ENCODE assay signal across 1 cellular context in genomic region chr1:15604400-15604799, GRCh38.
TF ChIP-seq lines count a peak whose summit lies in the region.

No MANE protein-coding gene starts in this region.

TF ChIP-seq in HepG2, 621 proteins besides CTCF, POLR2A, EP300 and RAD21:
- TF ChIP-seq GFI1 (CRISPR knock-in tag; IDR thresholded peaks at IDR 0.05; ENCODE audit: borderline replicate concordance) (0 out of 2 replicates have a peak, but pooled peaks have one; percentile 49), GABPB1 (CRISPR knock-in tag; IDR thresholded peaks at IDR 0.05) (peak; percentile 31; the same call in 1 of the 2 replicates), HOXA3 (CRISPR knock-in tag; IDR thresholded peaks at IDR 0.05) (peak; percentile 28; the same call in 1 of the 2 replicates), MYC (CRISPR knock-in tag; IDR thresholded peaks at IDR 0.05; ENCODE audit: borderline replicate concordance) (0 out of 2 replicates have a peak, but pooled peaks have one; percentile 13)
